In the genomic region with DNA sequence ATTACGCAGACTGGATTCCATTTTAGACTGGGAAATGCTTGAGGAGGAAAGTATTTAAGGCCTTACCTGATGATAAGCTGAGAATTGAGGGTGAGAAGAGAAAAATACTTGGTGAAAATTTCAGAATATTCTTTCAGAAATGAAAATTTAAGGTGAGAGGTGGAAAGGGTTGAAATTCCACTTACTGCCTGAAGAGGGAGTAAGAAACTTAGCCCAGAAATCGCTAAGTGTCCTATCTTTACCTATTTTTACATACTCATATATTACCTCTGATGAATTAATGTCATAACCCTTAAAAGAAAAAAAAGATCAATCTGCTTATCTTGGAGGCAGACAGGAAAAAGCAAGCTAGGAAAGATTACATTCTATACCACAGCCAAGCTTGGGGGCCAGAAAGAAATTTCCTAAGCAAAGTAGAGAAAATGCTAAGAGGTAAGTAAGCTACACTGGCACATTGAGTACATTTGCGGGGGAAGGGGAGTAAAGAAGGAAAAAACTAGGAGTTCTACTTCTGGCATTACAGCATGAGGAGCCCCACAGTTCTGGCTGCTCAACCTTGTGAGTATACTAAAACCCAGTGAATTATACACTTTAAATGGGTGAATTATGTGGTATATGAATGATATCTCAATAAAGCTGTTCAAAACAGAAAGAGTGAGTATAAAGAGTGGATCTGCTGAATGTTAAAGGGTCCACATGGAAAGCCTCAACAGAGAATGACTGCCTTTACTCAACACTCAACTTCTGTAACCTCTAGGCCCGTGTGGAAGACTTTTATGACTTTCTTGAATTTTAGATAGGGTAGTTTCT, we compare ENCODE assay signal across 8 cellular contexts.
DNase-seq lines count a peak whose midpoint lies in the region; ATAC-seq and TF ChIP-seq lines count a peak whose summit lies in the region.

No MANE protein-coding gene starts in this region.

- no peaks in the 10 kb centered on the region for H3K27me3 Mint-ChIP-seq in stimulated activated naive B cell treated with anti-CD40 and anti-IgM and Interleukin-4, amounts not matched to agents 10 μg/mL and 1 μg/mL and 100 μg/mL, for 72 hours

- H3K4me3 ChIP-seq in GM12875 (ENCODE audit: low read depth, low read length) (no peak overlapping the region), WI38 (ENCODE audit: low read depth, low read length) (no peak overlapping the region)

- TF ChIP-seq CTCF in GM12875 (IDR thresholded peaks at IDR 0.05; ENCODE audit: borderline replicate concordance, insufficient read depth, low read depth, low read length) (peak; percentile 51; the same call in 1 of the 2 replicates), WI38 (IDR thresholded peaks at IDR 0.05; ENCODE audit: low read depth, low read length) (peak; percentile 69)

- H3K36me3 Mint-ChIP-seq in stimulated activated naive B cell treated with anti-CD40 and anti-IgM and Interleukin-4, amounts not matched to agents 10 μg/mL and 1 μg/mL and 100 μg/mL, for 72 hours = peaks cover 5 to 10% of the 10 kb centered on the region in 2 donors

- no peak overlapping the region for H3K27ac Mint-ChIP-seq in stimulated activated naive B cell treated with anti-CD40 and anti-IgM and Interleukin-4, amounts not matched to agents 10 μg/mL and 1 μg/mL and 100 μg/mL, for 72 hours

- no peaks in the 10 kb centered on the region for H3K4me1 Mint-ChIP-seq in stimulated activated naive B cell treated with anti-CD40 and anti-IgM and Interleukin-4, amounts not matched to agents 10 μg/mL and 1 μg/mL and 100 μg/mL, for 72 hours

- peak; percentile 63 for ATAC-seq in HG03378 (IDR thresholded peaks at IDR 0.05; ENCODE audit: unreplicated experiment)
- ATAC-seq in HG02938 (IDR thresholded peaks at IDR 0.05; ENCODE audit: unreplicated experiment) = no peak
- no peak for ATAC-seq in stimulated activated naive B cell treated with anti-CD40 and anti-IgM and Interleukin-4, amounts not matched to agents 10 μg/mL and 1 μg/mL and 100 μg/mL, for 72 hours (replicated peaks)

- no peaks in the 10 kb centered on the region for H3K9me3 Mint-ChIP-seq in stimulated activated naive B cell treated with anti-CD40 and anti-IgM and Interleukin-4, amounts not matched to agents 10 μg/mL and 1 μg/mL and 100 μg/mL, for 72 hours

- H3K27ac ChIP-seq in substantia nigra (ENCODE audit: low read depth, low read length, poor library complexity, severe bottlenecking) = no peak overlapping the region

- peak; percentile 30 for DNase-seq in AG08395 (ENCODE audit: low spot score)
- peak; percentile 1 for DNase-seq in left kidney (ENCODE audit: low read depth, low spot score)
- no peak for DNase-seq in substantia nigra (lab: John Stamatoyannopoulos, UW)
- no peak for DNase-seq in stimulated activated naive B cell treated with anti-CD40 and anti-IgM and Interleukin-4, amounts not matched to agents 10 μg/mL and 1 μg/mL and 100 μg/mL, for 72 hours

- H3K4me3 Mint-ChIP-seq in stimulated activated naive B cell treated with anti-CD40 and anti-IgM and Interleukin-4, amounts not matched to agents 10 μg/mL and 1 μg/mL and 100 μg/mL, for 72 hours = no peak overlapping the region

Comparison
In these comparisons a context has a peak if more than half of its experiments do, and no peak if none do; other contexts are left out.
1. DNase-seq: peak in AG08395 (single experiment) and left kidney (single experiment); none in substantia nigra (0 of 49) and stimulated activated naive B cell treated with anti-CD40 and anti-IgM and Interleukin-4, amounts not matched to agents 10 μg/mL and 1 μg/mL and 100 μg/mL, for 72 hours (single experiment).